In the genomic region with DNA sequence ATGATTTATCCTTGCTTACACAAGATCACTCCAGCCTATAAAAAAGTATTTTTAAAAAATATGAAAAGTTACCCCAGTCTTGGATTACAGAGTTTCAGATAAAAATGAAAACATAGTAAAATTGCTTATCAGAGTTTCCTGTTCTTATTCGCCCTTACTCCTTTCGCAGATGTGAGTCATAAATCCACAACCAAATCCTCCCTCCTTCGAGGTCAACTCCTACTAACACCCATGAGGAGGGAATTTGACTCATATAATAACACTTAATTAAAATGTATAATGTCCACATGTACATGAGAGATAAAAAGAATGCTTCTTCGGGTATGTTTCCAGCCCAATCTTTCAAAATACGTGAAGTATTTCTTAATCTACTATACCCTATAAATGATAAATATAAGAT, we compare ENCODE assay signal across 6 cellular contexts. TPM values are rescaled to one million over a fixed set of nuclear protein-coding genes. Genes with fewer than 3 reads are reported as not detected.
"Had no signal": no experiment of that assay in that cellular context is flagged by ENCODE, and none has a peak within 500 bp of the region (broad histone marks: within the 10 kb centered on the region; RNA-seq: fewer than 3 reads in every experiment).

No MANE protein-coding gene starts in this region.

RNA-seq across cellular contexts. Expression of a gene that starts 23.9 kb away (rescaled TPM):
- total RNA-seq: colonic mucosa, glomerular endothelial cell, left lobe of liver, right lobe of liver, smooth muscle cell, suprapubic skin had no signal
